1 cellular context compared by ENCODE assay signal in the genomic region with DNA sequence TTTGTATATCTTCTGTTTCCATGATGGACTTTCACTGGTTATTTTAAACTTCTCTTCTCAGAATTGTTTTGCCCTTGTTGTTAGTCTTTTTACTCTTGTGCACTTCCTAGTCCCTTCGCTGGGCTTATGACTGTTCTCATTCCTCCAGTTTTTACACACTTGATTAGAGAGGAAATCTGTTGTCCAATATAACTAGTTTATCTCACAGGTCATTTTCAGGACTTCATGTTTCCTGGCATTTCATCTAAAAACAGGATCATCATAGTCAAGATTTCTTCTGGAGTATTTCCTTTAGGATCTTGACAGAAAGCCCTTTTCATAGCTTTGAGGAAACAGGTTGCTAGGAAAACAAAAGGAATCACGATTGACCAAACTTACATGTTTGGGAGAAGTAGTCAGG.
TF ChIP-seq lines count a peak whose summit lies in the region.

No MANE protein-coding gene starts in this region.

TF ChIP-seq in HEK293, 187 proteins besides CTCF, POLR2A, EP300 and RAD21 (continued from another document):
- TF ChIP-seq, protein P1, sequence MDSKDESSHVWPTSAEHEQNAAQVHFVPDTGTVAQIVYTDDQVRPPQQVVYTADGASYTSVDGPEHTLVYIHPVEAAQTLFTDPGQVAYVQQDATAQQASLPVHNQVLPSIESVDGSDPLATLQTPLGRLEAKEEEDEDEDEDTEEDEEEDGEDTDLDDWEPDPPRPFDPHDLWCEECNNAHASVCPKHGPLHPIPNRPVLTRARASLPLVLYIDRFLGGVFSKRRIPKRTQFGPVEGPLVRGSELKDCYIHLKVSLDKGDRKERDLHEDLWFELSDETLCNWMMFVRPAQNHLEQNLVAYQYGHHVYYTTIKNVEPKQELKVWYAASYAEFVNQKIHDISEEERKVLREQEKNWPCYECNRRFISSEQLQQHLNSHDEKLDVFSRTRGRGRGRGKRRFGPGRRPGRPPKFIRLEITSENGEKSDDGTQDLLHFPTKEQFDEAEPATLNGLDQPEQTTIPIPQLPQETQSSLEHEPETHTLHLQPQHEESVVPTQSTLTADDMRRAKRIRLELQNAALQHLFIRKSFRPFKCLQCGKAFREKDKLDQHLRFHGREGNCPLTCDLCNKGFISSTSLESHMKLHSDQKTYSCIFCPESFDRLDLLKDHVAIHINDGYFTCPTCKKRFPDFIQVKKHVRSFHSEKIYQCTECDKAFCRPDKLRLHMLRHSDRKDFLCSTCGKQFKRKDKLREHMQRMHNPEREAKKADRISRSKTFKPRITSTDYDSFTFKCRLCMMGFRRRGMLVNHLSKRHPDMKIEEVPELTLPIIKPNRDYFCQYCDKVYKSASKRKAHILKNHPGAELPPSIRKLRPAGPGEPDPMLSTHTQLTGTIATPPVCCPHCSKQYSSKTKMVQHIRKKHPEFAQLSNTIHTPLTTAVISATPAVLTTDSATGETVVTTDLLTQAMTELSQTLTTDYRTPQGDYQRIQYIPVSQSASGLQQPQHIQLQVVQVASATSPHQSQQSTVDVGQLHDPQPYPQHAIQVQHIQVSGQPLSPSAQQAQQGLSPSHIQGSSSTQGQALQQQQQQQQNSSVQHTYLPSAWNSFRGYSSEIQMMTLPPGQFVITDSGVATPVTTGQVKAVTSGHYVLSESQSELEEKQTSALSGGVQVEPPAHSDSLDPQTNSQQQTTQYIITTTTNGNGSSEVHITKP (tag by site-specific recombination; IDR thresholded peaks at IDR 0.05), result no peak
- TF ChIP-seq TRIM28 (IDR thresholded peaks at IDR 0.05; ENCODE audit: borderline replicate concordance, low read length), result no peak
- TF ChIP-seq ZNF792 (tag by site-specific recombination; IDR thresholded peaks at IDR 0.05), result no peak
